Comparison of ENCODE assay signal across 16 cellular contexts in genomic region chr12:52667509-52667908, GRCh38. TPM values are rescaled to one million over a fixed set of nuclear protein-coding genes. Genes with fewer than 3 reads are reported as not detected.
DNase-seq lines count a peak whose midpoint lies in the region; ATAC-seq and TF ChIP-seq lines count a peak whose summit lies in the region.
"Had no signal": no experiment of that assay in that cellular context is flagged by ENCODE, and none has a peak within 500 bp of the region (broad histone marks: within the 10 kb centered on the region; RNA-seq: fewer than 3 reads in every experiment).

No MANE protein-coding gene starts in this region.

- in situ Hi-C loops in T47D (cut with HindIII; ENCODE audit: low pct_unique_long_range_greater_than_20kb, low sequenced_read_pairs), result no loop called here

- H3K27ac ChIP-seq in endodermal cell (ENCODE audit: low read depth, low read length), result no peak overlapping the region
- H3K27ac ChIP-seq: esophagus muscularis mucosa, Peyer's patch had no signal

- DNase-seq in T47D (ENCODE audit: low read depth in 1 of 2, low spot score in 1 of 2) (peak; percentile 44 to 64), MCF 10A (ENCODE audit: unreplicated experiment) (no peak), endodermal cell (peak; percentile 77), progenitor cell of endocrine pancreas (ENCODE audit: low spot score, unreplicated experiment) (no peak), SHP77 treated with DMSO at 0.1 percent for 48 hours (lab: John Stamatoyannopoulos, UW) (no peak)
- no peak for DNase-seq in activated CD8-positive, alpha-beta memory T cell treated with anti-CD3 and anti-CD28 coated beads, Interleukin-2, amount 50 U/mL, for 48 hours
- DNase-seq: activated CD4-positive, alpha-beta T cell treated with anti-CD3 and anti-CD28 coated beads, Interleukin-2, amount 50 U/mL, for 48 hours; activated naive CD4-positive, alpha-beta T cell treated with anti-CD3 and anti-CD28 coated beads, Interleukin-2, amount 10 ng/mL, durations not matched to agents 7 days and 5 days; AML-193; Peyer's patch had no signal

- no peak overlapping the region for H3K4me3 ChIP-seq in endodermal cell (ENCODE audit: low read length)
- H3K4me3 ChIP-seq: esophagus muscularis mucosa, Peyer's patch had no signal

- no peaks in the 10 kb centered on the region for H3K9me3 Mint-ChIP-seq in MCF 10A (ENCODE audit: unreplicated experiment)
- H3K9me3 Mint-ChIP-seq in endodermal cell, result no peaks in the 10 kb centered on the region
- no peaks in the 10 kb centered on the region for H3K9me3 Mint-ChIP-seq in progenitor cell of endocrine pancreas (ENCODE audit: low read depth)
- H3K9me3 Mint-ChIP-seq: activated naive CD4-positive, alpha-beta T cell treated with anti-CD3 and anti-CD28 coated beads, Interleukin-2, amount 10 ng/mL, durations not matched to agents 7 days and 5 days; central memory CD8-positive, alpha-beta T cell had no signal

- no peak for ATAC-seq in GM21723 (IDR thresholded peaks at IDR 0.05; ENCODE audit: unreplicated experiment)

- H3K9me3 ChIP-seq in endodermal cell (ENCODE audit: control insufficient read depth, low read length), result no peaks in the 10 kb centered on the region
- H3K9me3 ChIP-seq: esophagus muscularis mucosa, Peyer's patch had no signal

- no peak overlapping the region for H3K4me3 Mint-ChIP-seq in MCF 10A (ENCODE audit: unreplicated experiment)
- H3K4me3 Mint-ChIP-seq in endodermal cell, result no peak overlapping the region
- H3K4me3 Mint-ChIP-seq in progenitor cell of endocrine pancreas (ENCODE audit: low read depth), result no peak overlapping the region
- H3K4me3 Mint-ChIP-seq: activated naive CD4-positive, alpha-beta T cell treated with anti-CD3 and anti-CD28 coated beads, Interleukin-2, amount 10 ng/mL, durations not matched to agents 7 days and 5 days; central memory CD8-positive, alpha-beta T cell had no signal

- POLR2A ChIA-PET in MCF 10A (lab: Yijun Ruan, JAX), result interaction anchor here (1.0 kb wide), 1 partner anchor 32 kb away, joined by 3 read pairs; no protein-coding TSS in a partner anchor

- no TSS peak for BruUV-seq in MCF 10A (replicated peaks; lab: Mats Ljungman, UMichigan)

- peaks cover 60% of the 10 kb centered on the region for H3K27me3 ChIP-seq in endodermal cell (ENCODE audit: control insufficient read depth, insufficient read depth, low read length, poor library complexity, severe bottlenecking)
- H3K27me3 ChIP-seq: Peyer's patch had no signal

- TF ChIP-seq CTCF in MCF 10A (IDR thresholded peaks at IDR 0.05; ENCODE audit: unreplicated experiment) (no peak), LNCAP (IDR thresholded peaks at IDR 0.05) (peak; percentile 38), endodermal cell (conservative IDR thresholded peaks at IDR 0.05) (peak; percentile 75), progenitor cell of endocrine pancreas (IDR thresholded peaks at IDR 0.05; ENCODE audit: unreplicated experiment) (peak; percentile 21)

- H3K27ac Mint-ChIP-seq in MCF 10A (ENCODE audit: low read depth, unreplicated experiment) (no peak overlapping the region), endodermal cell (no peak overlapping the region), progenitor cell of endocrine pancreas (no peak overlapping the region)
- H3K27ac Mint-ChIP-seq: activated naive CD4-positive, alpha-beta T cell treated with anti-CD3 and anti-CD28 coated beads, Interleukin-2, amount 10 ng/mL, durations not matched to agents 7 days and 5 days had no signal

- H3K36me3 Mint-ChIP-seq in MCF 10A (ENCODE audit: insufficient read depth, unreplicated experiment), result no peaks in the 10 kb centered on the region
- no peaks in the 10 kb centered on the region for H3K36me3 Mint-ChIP-seq in endodermal cell (ENCODE audit: low read depth)
- no peaks in the 10 kb centered on the region for H3K36me3 Mint-ChIP-seq in progenitor cell of endocrine pancreas (ENCODE audit: insufficient read depth)
- H3K36me3 Mint-ChIP-seq: activated naive CD4-positive, alpha-beta T cell treated with anti-CD3 and anti-CD28 coated beads, Interleukin-2, amount 10 ng/mL, durations not matched to agents 7 days and 5 days had no signal

- WGBS in endodermal cell (ENCODE audit: insufficient coverage in 1 of 2, insufficient read length in 1 of 2), 2 experiments, result 68 to 72% methylated on average over 9 of the region's 9 CpGs

- CTCF ChIA-PET in MCF 10A (lab: Yijun Ruan, JAX), result interaction anchor here (0.8 to 2.0 kb wide), 3 partner anchors 12 to 211 kb away, joined by 4 to 5 read pairs (median 5); no protein-coding TSS in a partner anchor

- peaks cover 3% of the 10 kb centered on the region for H3K4me1 ChIP-seq in endodermal cell (ENCODE audit: control insufficient read depth, insufficient read depth, low read length)
- H3K4me1 ChIP-seq: Peyer's patch had no signal

- H3K36me3 ChIP-seq in endodermal cell (ENCODE audit: control insufficient read depth, insufficient read depth, low read length), result no peaks in the 10 kb centered on the region
- H3K36me3 ChIP-seq: esophagus muscularis mucosa, Peyer's patch had no signal

- intact Hi-C loops in MCF 10A (cut with micrococcal nuclease), result no loop called here

- no peaks in the 10 kb centered on the region for H3K4me1 Mint-ChIP-seq in MCF 10A (ENCODE audit: insufficient read depth, unreplicated experiment)
- H3K4me1 Mint-ChIP-seq in endodermal cell, result no peaks in the 10 kb centered on the region
- H3K4me1 Mint-ChIP-seq in progenitor cell of endocrine pancreas (ENCODE audit: low read depth), result no peaks in the 10 kb centered on the region

- no peak overlapping the region for H3K9ac ChIP-seq in endodermal cell (ENCODE audit: extremely low read depth, low read length, poor library complexity, severe bottlenecking)

- peaks cover 34% of the 10 kb centered on the region for H3K27me3 Mint-ChIP-seq in MCF 10A (ENCODE audit: insufficient read depth, unreplicated experiment)
- peaks cover 41% of the 10 kb centered on the region for H3K27me3 Mint-ChIP-seq in endodermal cell (ENCODE audit: insufficient read depth)
- peaks cover 44% of the 10 kb centered on the region for H3K27me3 Mint-ChIP-seq in progenitor cell of endocrine pancreas
- H3K27me3 Mint-ChIP-seq: central memory CD8-positive, alpha-beta T cell had no signal

RNA-seq across cellular contexts. Expression of gene KRT1, which starts 12.7 kb away (rescaled TPM):
- total RNA-seq in MCF 10A (2022) (not detected in 2 replicates), endodermal cell (not detected), progenitor cell of endocrine pancreas (not detected in 2 replicates)
- not detected for polyA plus RNA-seq in endodermal cell (2013, experiment 1 of 2)
- not detected for polyA plus RNA-seq in endodermal cell (2013, experiment 2 of 2)
- total RNA-seq: esophagus muscularis mucosa, renal cortical epithelial cell had no signal

RNA-seq across cellular contexts. Expression of gene KRT2, which starts 15.5 kb away (rescaled TPM):
- total RNA-seq in MCF 10A (2022), result not detected in 2 replicates
- total RNA-seq in endodermal cell, result not detected
- not detected for polyA plus RNA-seq in endodermal cell (2013, experiment 1 of 2)
- polyA plus RNA-seq in endodermal cell (2013, experiment 2 of 2), result not detected
- total RNA-seq in progenitor cell of endocrine pancreas, result not detected in 2 replicates
- total RNA-seq: esophagus muscularis mucosa, renal cortical epithelial cell had no signal

RNA-seq across cellular contexts. Expression of gene KRT77, which starts 35.8 kb away (rescaled TPM):
- total RNA-seq in MCF 10A (2022) (not detected in 2 replicates), endodermal cell (not detected), progenitor cell of endocrine pancreas (not detected in 2 replicates)
- polyA plus RNA-seq in endodermal cell (2013, experiment 1 of 2), result not detected
- not detected for polyA plus RNA-seq in endodermal cell (2013, experiment 2 of 2)
- total RNA-seq: esophagus muscularis mucosa; Peyer's patch; renal cortical epithelial cell; T-helper 2 cell treated with Interferon-gamma antibody and Interleukin-4, amounts not matched to agents 100 ng/mL and 5 ng/mL, for 36 hours had no signal

RNA-seq across cellular contexts. Expression of gene KRT73, which starts 49.1 kb away (rescaled TPM):
- total RNA-seq in MCF 10A (2022) (not detected in 2 replicates), endodermal cell (not detected), progenitor cell of endocrine pancreas (not detected in 2 replicates)
- polyA plus RNA-seq in endodermal cell (2013, experiment 1 of 2), result not detected
- polyA plus RNA-seq in endodermal cell (2013, experiment 2 of 2), result not detected
- total RNA-seq: esophagus muscularis mucosa, renal cortical epithelial cell had no signal

Comparison
In these comparisons a context has a peak if more than half of its experiments do, and no peak if none do; other contexts are left out.
1. DNase-seq: peak in T47D (2 of 2) and endodermal cell (single experiment); none in MCF 10A (single experiment), progenitor cell of endocrine pancreas (single experiment), activated CD8-positive, alpha-beta memory T cell treated with anti-CD3 and anti-CD28 coated beads, Interleukin-2, amount 50 U/mL, for 48 hours (single experiment) and SHP77 treated with DMSO at 0.1 percent for 48 hours (single experiment).